ENCODE assay signal across 8 cellular contexts in genomic region chr20:33761698-33762250, GRCh38.
"Had no signal": no experiment of that assay in that cellular context is flagged by ENCODE, and none has a peak within 500 bp of the region (broad histone marks: within the 10 kb centered on the region; RNA-seq: fewer than 3 reads in every experiment).

No MANE protein-coding gene starts in this region.

- H3K27ac Mint-ChIP-seq: IgD-negative memory B cell had no signal

- H3K27ac ChIP-seq: GM23248 had no signal

- H3K4me1 Mint-ChIP-seq: H9 had no signal

- H3K9ac ChIP-seq: GM23248 had no signal

- H2AFZ ChIP-seq: GM23248 had no signal

- H3K27me3 Mint-ChIP-seq: IgD-negative memory B cell had no signal

- DNase-seq: GM23248, GOT3, H9, HCEC 1CT, KG1 had no signal

- FAIRE-seq: H54, HTR-8/SVneo had no signal

- H3K4me3 Mint-ChIP-seq: H9, IgD-negative memory B cell had no signal

- H3K4me3 ChIP-seq: GM23248 had no signal
